8 cellular contexts compared by ENCODE assay signal in the genomic region with DNA sequence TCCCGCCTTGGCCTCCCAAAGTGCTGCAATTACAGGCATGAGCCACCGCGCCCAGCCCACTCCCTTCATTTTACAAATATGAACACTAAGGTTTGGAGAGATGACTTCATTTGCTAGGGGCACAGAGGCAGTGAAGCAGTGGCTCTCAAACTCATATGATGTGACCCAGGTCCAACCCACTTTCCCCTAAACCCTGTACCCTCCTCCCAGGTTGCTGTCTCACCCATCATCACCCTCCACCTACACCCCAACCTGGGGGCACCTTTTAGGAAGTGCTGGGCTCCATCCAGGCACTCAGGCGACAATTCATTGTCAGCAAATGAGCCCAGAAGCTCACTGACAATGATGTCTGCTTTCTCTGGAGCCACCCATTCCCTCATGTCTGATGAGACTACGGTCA.
"Had no signal": no experiment of that assay in that cellular context is flagged by ENCODE, and none has a peak within 500 bp of the region (broad histone marks: within the 10 kb centered on the region; RNA-seq: fewer than 3 reads in every experiment).

No MANE protein-coding gene starts in this region.

- FAIRE-seq: H1, H54, HTR-8/SVneo had no signal

- H3K27me3 Mint-ChIP-seq: IgD-negative memory B cell had no signal

- DNase-seq: H9, HCEC 1CT, KBM-7 had no signal

- H3K27ac Mint-ChIP-seq: GM23338, H9, IgD-negative memory B cell had no signal

- H2AFZ ChIP-seq: GM23338 had no signal

- ATAC-seq: GM23338 had no signal

- H3K4me2 ChIP-seq: GM23338 had no signal

- H3K4me3 Mint-ChIP-seq: GM23338, H9 had no signal

- H3K4me3 ChIP-seq: GM23338 had no signal

- H3K9me3 Mint-ChIP-seq: GM23338 had no signal
